ENCODE assay signal across 28 cellular contexts in genomic region chr19:20318616-20319015, GRCh38.
"Had no signal": no experiment of that assay in that cellular context is flagged by ENCODE, and none has a peak within 500 bp of the region (broad histone marks: within the 10 kb centered on the region; RNA-seq: fewer than 3 reads in every experiment).

No MANE protein-coding gene starts in this region.

- H3K36me3 Mint-ChIP-seq: immature natural killer cell, naive B cell, natural killer cell, neural progenitor cell had no signal

- H3K4me3 ChIP-seq: left lung, lower lobe of right lung, neural progenitor cell, skin epidermis, transverse colon, upper lobe of left lung, vagina had no signal

- ATAC-seq: left colon, left lung, lower lobe of right lung, natural killer cell, right cardiac atrium, sciatic nerve had no signal

- H3K4me1 Mint-ChIP-seq: immature natural killer cell, naive B cell, natural killer cell, nephron progenitor cell, neural progenitor cell had no signal

- H3K36me3 ChIP-seq: left lung, lower lobe of right lung, neural progenitor cell, neutrophil, transverse colon, upper lobe of left lung, vagina had no signal

- H3K27me3 ChIP-seq: left lung, neural progenitor cell, neutrophil, transverse colon, upper lobe of left lung, vagina had no signal

- H3K27ac Mint-ChIP-seq: immature natural killer cell; naive B cell; natural killer cell; nephron progenitor cell; neural progenitor cell; progenitor cell of endocrine pancreas; stimulated activated naive CD8-positive, alpha-beta T cell treated with anti-CD3 and anti-CD28 coated beads, Interleukin-15, Interleukin-2, amounts not matched to agents 100 ng/mL and 50 ng/mL, for 24 hours had no signal

- H3K27ac ChIP-seq: left lung, lower lobe of right lung, neural progenitor cell, neutrophil, skin epidermis, transverse colon, upper lobe of left lung, vagina had no signal

- H3K4me3 Mint-ChIP-seq: immature natural killer cell; naive B cell; natural killer cell; nephron progenitor cell; neural progenitor cell; stimulated activated naive CD8-positive, alpha-beta T cell treated with anti-CD3 and anti-CD28 coated beads, Interleukin-15, Interleukin-2, amounts not matched to agents 100 ng/mL and 50 ng/mL, for 24 hours had no signal

- H3K9me3 ChIP-seq: neutrophil, transverse colon, vagina had no signal

- DNase-seq: hypothalamus; immature natural killer cell; kidney; left colon; left lung; lower lobe of right lung; mammary epithelial cell; mesenchymal stem cell; naive B cell; natural killer cell; nephron progenitor cell; occipital lobe; retina; right cardiac atrium; stimulated activated CD4-positive, alpha-beta T cell treated with anti-CD3 and anti-CD28 coated beads, Interleukin-12 subunit alpha, Interleukin-12 subunit beta, amount 100 ng/mL, for 4 hours; stimulated activated CD4-positive, alpha-beta T cell treated with anti-CD3 and anti-CD28 coated beads, Interleukin-15, amount 100 ng/mL, for 24 hours; stimulated activated CD4-positive, alpha-beta T cell treated with anti-CD3 and anti-CD28 coated beads, Interleukin-2, amount 100 ng/mL, for 24 hours; stimulated activated CD4-positive, alpha-beta T cell treated with anti-CD3 and anti-CD28 coated beads, Interleukin-4, amount 100 ng/mL, for 1 hour; stimulated activated naive CD4-positive, alpha-beta T cell; transverse colon; upper lobe of left lung had no signal

- H3K9me3 Mint-ChIP-seq: nephron progenitor cell; stimulated activated naive CD8-positive, alpha-beta T cell treated with anti-CD3 and anti-CD28 coated beads, Interleukin-15, Interleukin-2, amounts not matched to agents 100 ng/mL and 50 ng/mL, for 24 hours had no signal

- H3K4me1 ChIP-seq: left lung, lower lobe of right lung, neural progenitor cell, transverse colon, upper lobe of left lung, vagina had no signal
